Comparison of ENCODE assay signal across 8 cellular contexts in genomic region chr6:95577317-95578105, GRCh38. TPM values are rescaled to one million over a fixed set of nuclear protein-coding genes. Genes with fewer than 3 reads are reported as not detected.
DNase-seq lines count a peak whose midpoint lies in the region; TF ChIP-seq lines count a peak whose summit lies in the region.

Gene MANEA, plus strand, starts transcription at chr6:95577535. Its CDS starts 8,905 bp downstream, at chr6:95586440.

- CTCF ChIA-PET in activated naive CD4-positive, alpha-beta T cell treated with anti-CD3 and anti-CD28 coated beads for 36 hours (lab: Charles Lee): no interaction called here

- H3K4me3 ChIP-seq in HFF-Myc (replicated peaks; ENCODE audit: low read depth, low read length): peak within 1 kb of the TSS; percentile 61

- peaks cover 14% of the 10 kb centered on the region for H3K36me3 Mint-ChIP-seq in activated naive CD4-positive, alpha-beta T cell treated with anti-CD3 and anti-CD28 coated beads for 36 hours (ENCODE audit: low read depth)

- H3K27ac Mint-ChIP-seq in activated naive CD4-positive, alpha-beta T cell treated with anti-CD3 and anti-CD28 coated beads for 36 hours: peak within 1 kb of the TSS; percentile 98

- DNase-seq in GM04504 (ENCODE audit: low read depth) (peak; percentile 65), HFF-Myc (ENCODE audit: extremely low read depth, low read depth) (peak; percentile 51), MV-4-11 (lab: John Stamatoyannopoulos, UW) (peak; percentile 81), SK-N-DZ (ENCODE audit: low spot score) (peak; percentile 92), germinal center (ENCODE audit: low spot score) (peak; percentile 89), nucleus accumbens (lab: John Stamatoyannopoulos, UW) (peak in 55 of 56 donors; percentile 14 to 94 (median 80)), superior temporal gyrus (ENCODE audit: extremely low spot score) (peak; percentile 80)
- DNase-seq in activated naive CD4-positive, alpha-beta T cell treated with anti-CD3 and anti-CD28 coated beads for 36 hours: peak; percentile 80

- intact Hi-C loops in activated naive CD4-positive, alpha-beta T cell treated with anti-CD3 and anti-CD28 coated beads for 36 hours (cut with micrococcal nuclease): loop anchor here (1.0 to 5.0 kb wide), 6 partner anchors 944 to 1706 kb away; partner anchors contain the start of genes GPR63, KLHL32, MMS22L and UFL1

- peaks cover 36% of the 10 kb centered on the region for H3K4me1 Mint-ChIP-seq in activated naive CD4-positive, alpha-beta T cell treated with anti-CD3 and anti-CD28 coated beads for 36 hours (ENCODE audit: low read depth)

- TF ChIP-seq CTCF in HFF-Myc (IDR thresholded peaks at IDR 0.05; ENCODE audit: low read depth, low read length, missing control alignments): no peak

- no peaks in the 10 kb centered on the region for H3K27me3 Mint-ChIP-seq in activated naive CD4-positive, alpha-beta T cell treated with anti-CD3 and anti-CD28 coated beads for 36 hours (ENCODE audit: low read depth)

- H3K4me3 Mint-ChIP-seq in activated naive CD4-positive, alpha-beta T cell treated with anti-CD3 and anti-CD28 coated beads for 36 hours: peak within 1 kb of the TSS; percentile 96

- H3K9me3 Mint-ChIP-seq in activated naive CD4-positive, alpha-beta T cell treated with anti-CD3 and anti-CD28 coated beads for 36 hours: no peaks in the 10 kb centered on the region

RNA-seq across cellular contexts. Expression of gene MANEA, which starts in this region (rescaled TPM):
- polyA plus RNA-seq in SK-N-DZ (2014; cell fraction: cytosol; rRNA removed): 10.0 and 11.9 TPM in 2 replicates
- 4.7 and 6.9 TPM in 2 replicates for polyA plus RNA-seq in SK-N-DZ (2014; cell fraction: nucleus; rRNA removed)
- total RNA-seq in activated naive CD4-positive, alpha-beta T cell treated with anti-CD3 and anti-CD28 coated beads for 36 hours: 10 to 100 TPM; 14.0 to 16.0 TPM

Comparison
In these comparisons a context has a peak if more than half of its experiments do, and no peak if none do; other contexts are left out.
1. Peak in every context shown above with its lines: DNase-seq and H3K4me3 ChIP-seq.